ENCODE assay signal across 8 cellular contexts in genomic region chr19:33520844-33521479, GRCh38. TPM values are rescaled to one million over a fixed set of nuclear protein-coding genes. Genes with fewer than 3 reads are reported as not detected.
DNase-seq lines count a peak whose midpoint lies in the region; ATAC-seq and TF ChIP-seq lines count a peak whose summit lies in the region.

No MANE protein-coding gene starts in this region.

- peaks cover 29% of the 10 kb centered on the region for H3K4me1 Mint-ChIP-seq in activated naive CD4-positive, alpha-beta T cell treated with anti-CD3 and anti-CD28 coated beads, Interleukin-2, amount 10 ng/mL, durations not matched to agents 7 days and 5 days

- H3K9me3 Mint-ChIP-seq in activated naive CD4-positive, alpha-beta T cell treated with anti-CD3 and anti-CD28 coated beads, Interleukin-2, amount 10 ng/mL, durations not matched to agents 7 days and 5 days: no peaks in the 10 kb centered on the region

- H3K36me3 ChIP-seq in adrenal gland (replicated peaks in 1 of 2) (no peaks in the 10 kb centered on the region), right lobe of liver (no peaks in the 10 kb centered on the region), transverse colon (no peaks in the 10 kb centered on the region)

- peak overlapping the region; percentile 68 for H3K4me3 Mint-ChIP-seq in activated naive CD4-positive, alpha-beta T cell treated with anti-CD3 and anti-CD28 coated beads, Interleukin-2, amount 10 ng/mL, durations not matched to agents 7 days and 5 days

- 12 to 13% (median 12%) methylated on average over 16 to 18 of the region's 18 CpGs for WGBS in adrenal gland, 4 donors
- WGBS in right lobe of liver (ENCODE audit: insufficient coverage, low coverage, low lambda C conversion rate, missing lambda C conversion rate): 11% methylated on average over 7 of the region's 18 CpGs
- WGBS in transverse colon (ENCODE audit: low coverage in 1 of 2), 2 donors: 7 to 25% methylated on average over 4 to 13 of the region's 18 CpGs

- H3K27me3 Mint-ChIP-seq in activated naive CD4-positive, alpha-beta T cell treated with anti-CD3 and anti-CD28 coated beads, Interleukin-2, amount 10 ng/mL, durations not matched to agents 7 days and 5 days: peaks cover 22% of the 10 kb centered on the region

- in situ Hi-C loops in transverse colon (cut with MboI; ENCODE audit: low pct_ligation_motif_present in 1 of 4, low pct_unique_long_range_greater_than_20kb in 1 of 4, low sequenced_read_pairs in 3 of 4): no loop called here

- no peak for TF ChIP-seq EP300 in transverse colon (IDR thresholded peaks at IDR 0.05; ENCODE audit: low read depth)

- intact Hi-C loops in adrenal gland (cut with DNase I): no loop called here
- intact Hi-C loops in right lobe of liver (cut with DNase I): no loop called here
- intact Hi-C loops in transverse colon (cut with DNase I; ENCODE audit: low total_unique reads): no loop called here

- no peak for DNase-seq in activated naive CD4-positive, alpha-beta T cell treated with anti-CD3 and anti-CD28 coated beads, Interleukin-2, amount 10 ng/mL, durations not matched to agents 7 days and 5 days
- DNase-seq in activated naive CD4-positive, alpha-beta T cell treated with Interleukin-2 at 50 U/mL for 16 hours: no peak
- DNase-seq in adrenal gland (no peak), right lobe of liver (peak; percentile 60 to 93 (median 87)), transverse colon (peak; percentile 38), NCI-H82 (lab: John Stamatoyannopoulos, UW) (no peak), NOMO-1 treated with DMSO at 0.1 percent for 48 hours (lab: John Stamatoyannopoulos, UW; ENCODE audit: unreplicated experiment) (no peak)

- H3K4me1 ChIP-seq in adrenal gland (replicated peaks in 1 of 2): peaks cover 10 to 23% of the 10 kb centered on the region in 2 donors
- peaks cover 0 to 44% (median 10%) of the 10 kb centered on the region in 4 donors for H3K4me1 ChIP-seq in right lobe of liver
- peaks cover 11 to 19% (median 13%) of the 10 kb centered on the region in 4 donors for H3K4me1 ChIP-seq in transverse colon

- no peaks in the 10 kb centered on the region for H3K36me3 Mint-ChIP-seq in activated naive CD4-positive, alpha-beta T cell treated with anti-CD3 and anti-CD28 coated beads, Interleukin-2, amount 10 ng/mL, durations not matched to agents 7 days and 5 days

- TF ChIP-seq CTCF in adrenal gland (IDR thresholded peaks at IDR 0.05) (no peak), right lobe of liver (IDR thresholded peaks at IDR 0.05) (no peak), transverse colon (IDR thresholded peaks at IDR 0.05) (no peak)

- H3K4me3 ChIP-seq in adrenal gland (peak overlapping the region; percentile 7 to 90 (median 75)), right lobe of liver (peak overlapping the region; percentile 79 to 99 (median 91)), transverse colon (peak overlapping the region; percentile 70 to 99 (median 81))

- H3K27me3 ChIP-seq in adrenal gland (no peaks in the 10 kb centered on the region), right lobe of liver (no peaks in the 10 kb centered on the region), transverse colon (no peaks in the 10 kb centered on the region)

- H3K27ac ChIP-seq in adrenal gland (peak overlapping the region in 3 of 5 donors; percentile 34 to 76 (median 63)), right lobe of liver (peak overlapping the region; percentile 74 to 97 (median 85)), transverse colon (peak overlapping the region; percentile 24 to 76 (median 70))

- H3K9me3 ChIP-seq in adrenal gland (replicated peaks in 1 of 3): no peaks in the 10 kb centered on the region
- H3K9me3 ChIP-seq in right lobe of liver: no peaks in the 10 kb centered on the region
- no peaks in the 10 kb centered on the region for H3K9me3 ChIP-seq in transverse colon

- H3K27ac Mint-ChIP-seq in activated naive CD4-positive, alpha-beta T cell treated with anti-CD3 and anti-CD28 coated beads, Interleukin-2, amount 10 ng/mL, durations not matched to agents 7 days and 5 days: no peak overlapping the region

- CTCF ChIA-PET in activated naive CD4-positive, alpha-beta T cell treated with anti-CD3 and anti-CD28 coated beads, Interleukin-2, amount 10 ng/mL, durations not matched to agents 7 days and 5 days (lab: Charles Lee): no interaction called here

- peak; percentile 74 to 84 (median 80) for ATAC-seq in right lobe of liver
- no peak for ATAC-seq in GM21423 (IDR thresholded peaks at IDR 0.05; ENCODE audit: unreplicated experiment)

- no peak for TF ChIP-seq POLR2A in adrenal gland (IDR thresholded peaks at IDR 0.05)
- no peak for TF ChIP-seq POLR2A in right lobe of liver (IDR thresholded peaks at IDR 0.05)
- no peak for TF ChIP-seq POLR2A in transverse colon (IDR thresholded peaks at IDR 0.05)

RNA-seq across cellular contexts. Expression of gene PEPD, which starts 0.6 kb away (rescaled TPM):
- 100 to 1,000 TPM in 6 of 8 donors, 10 to 100 TPM in 2; 82.6 to 311 (median 140) TPM for total RNA-seq in adrenal gland
- 100 to 1,000 TPM in 1 of 3 donors, 10 to 100 TPM in 2; 41.7 to 118 (median 68.1) TPM for polyA plus RNA-seq in adrenal gland
- total RNA-seq in right lobe of liver: 100 to 1,000 TPM; 121 to 261 (median 167) TPM
- total RNA-seq in transverse colon: 100 to 1,000 TPM in 3 of 4 donors, 10 to 100 TPM in 1; 92.6 to 323 (median 218) TPM

Comparison
In these comparisons a context has a peak if more than half of its experiments do, and no peak if none do; other contexts are left out.
1. DNase-seq: peak in right lobe of liver (3 of 3) and transverse colon (single experiment); none in activated naive CD4-positive, alpha-beta T cell treated with anti-CD3 and anti-CD28 coated beads, Interleukin-2, amount 10 ng/mL, durations not matched to agents 7 days and 5 days (single experiment), activated naive CD4-positive, alpha-beta T cell treated with Interleukin-2 at 50 U/mL for 16 hours (single experiment), adrenal gland (0 of 7), NCI-H82 (single experiment) and NOMO-1 treated with DMSO at 0.1 percent for 48 hours (single experiment).
2. Peak in every context shown above with its lines, with median percentiles within 50 percentile points of each other: H3K27ac ChIP-seq and H3K4me3 ChIP-seq.